In the genomic region with DNA sequence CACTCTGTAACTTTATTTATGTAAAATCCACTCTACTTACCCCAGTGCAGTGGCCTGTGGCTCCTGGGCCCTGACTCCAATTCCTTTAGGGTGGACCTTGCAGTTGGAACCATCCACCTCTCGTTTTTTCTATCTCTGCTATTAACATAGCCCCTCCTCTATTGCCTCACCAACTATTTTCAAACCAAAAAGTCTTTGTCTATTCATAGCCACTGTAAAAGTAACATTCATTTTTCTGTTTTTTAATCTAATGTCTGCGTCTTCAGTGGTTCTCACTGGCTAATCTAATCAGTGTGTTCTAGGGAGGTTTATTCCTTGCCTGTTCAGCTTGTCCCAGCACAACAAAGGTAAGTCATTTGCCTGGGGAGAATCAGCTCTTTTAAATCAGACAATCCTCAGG, we compare ENCODE assay signal across 1 cellular context.
TF ChIP-seq lines count a peak whose summit lies in the region.

SLC4A5 (minus strand) TSS at position 101 of the 400 bp plus-strand sequence. CDS start 28,393 bp downstream, outside the sequence.

TF ChIP-seq in H1, 55 proteins besides CTCF, POLR2A, EP300 and RAD21:
- TF ChIP-seq TAF1 (IDR thresholded peaks at IDR 0.05; ENCODE audit: low read depth, low read length), result no peak
